Comparison of ENCODE assay signal across 9 cellular contexts in the genomic region with DNA sequence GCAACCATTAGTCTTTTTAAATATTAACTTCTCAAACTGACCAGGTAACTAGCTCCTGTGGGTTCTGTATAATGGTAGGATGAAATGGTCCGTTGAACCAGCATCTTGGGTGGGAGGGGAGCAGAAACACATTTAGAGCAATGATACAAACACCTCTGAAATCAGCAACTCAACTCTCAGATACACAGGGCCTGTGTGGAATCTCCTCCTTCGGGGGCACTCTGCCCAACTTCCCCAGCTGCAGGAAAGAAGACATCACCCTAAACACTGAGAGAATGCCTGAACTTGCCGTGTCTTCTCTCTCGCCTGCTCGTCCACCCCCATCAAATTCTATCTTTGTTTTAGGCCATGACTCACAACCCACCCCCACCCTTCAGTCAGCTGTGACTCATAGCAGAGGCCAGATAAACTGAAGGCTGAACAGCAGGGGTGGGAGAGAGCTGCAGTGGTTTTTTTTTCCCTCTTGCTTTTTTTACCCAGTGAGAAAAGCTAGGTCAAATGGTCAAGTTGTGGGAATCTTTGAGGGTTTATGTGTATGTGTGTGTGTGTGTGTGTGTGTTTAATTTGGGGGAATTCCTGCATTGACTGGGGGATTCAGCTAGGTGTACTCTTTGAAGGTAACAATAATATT.
DNase-seq lines count a peak whose midpoint lies in the region; ATAC-seq and TF ChIP-seq lines count a peak whose summit lies in the region.
"Had no signal": no experiment of that assay in that cellular context is flagged by ENCODE, and none has a peak within 500 bp of the region (broad histone marks: within the 10 kb centered on the region; RNA-seq: fewer than 3 reads in every experiment).

No MANE protein-coding gene starts in this region.

- H3K9me3 ChIP-seq in mesenchymal stem cell (ENCODE audit: control insufficient read depth, low read length) = no peaks in the 10 kb centered on the region

- peak overlapping the region; percentile 53 for H3K27ac Mint-ChIP-seq in HFFc6

- peaks cover 0 to 7% of the 10 kb centered on the region in 2 experiments for H3K27me3 ChIP-seq in mesenchymal stem cell (ENCODE audit: control insufficient read depth in 1 of 2, insufficient read depth in 1 of 2, low read length in 2 of 2)

- H3K4me1 ChIP-seq in mesenchymal stem cell (ENCODE audit: control insufficient read depth, insufficient read depth, low read depth, low read length) = peaks cover 16% of the 10 kb centered on the region

- H3K36me3 Mint-ChIP-seq in HFFc6 (ENCODE audit: low read depth) = no peaks in the 10 kb centered on the region
- H3K36me3 Mint-ChIP-seq: IgD-negative memory B cell had no signal

- peak overlapping the region; percentile 28 for H3K9ac ChIP-seq in mesenchymal stem cell (ENCODE audit: low read length)

- no peak overlapping the region for H4K91ac ChIP-seq in mesenchymal stem cell (ENCODE audit: low read length)

- no peak overlapping the region for H2BK120ac ChIP-seq in mesenchymal stem cell (ENCODE audit: low read depth, low read length)

- H2BK5ac ChIP-seq in mesenchymal stem cell (ENCODE audit: low read depth, low read length, poor library complexity, severe bottlenecking) = peak overlapping the region; percentile 24

- H2AFZ ChIP-seq in mesenchymal stem cell (ENCODE audit: low read depth, low read length) = peak overlapping the region; percentile 43

- no peaks in the 10 kb centered on the region for H3K36me3 ChIP-seq in mesenchymal stem cell (ENCODE audit: control insufficient read depth in 1 of 2, insufficient read depth in 2 of 2, low read depth in 1 of 2, low read length in 2 of 2)

- H3K27ac ChIP-seq in mesenchymal stem cell (ENCODE audit: low read length, poor library complexity, severe bottlenecking) = peak overlapping the region; percentile 91

- H3K18ac ChIP-seq in mesenchymal stem cell (ENCODE audit: low read depth in 1 of 2, low read length in 2 of 2) = peak overlapping the region in 1 of 2 experiments; percentile 42

- no peaks in the 10 kb centered on the region for H3K79me1 ChIP-seq in mesenchymal stem cell (replicated peaks; ENCODE audit: low read length, poor library complexity, severe bottlenecking)

- peaks cover 3% of the 10 kb centered on the region; the same call in 1 of the 2 replicates for H3K27me3 Mint-ChIP-seq in HFFc6 (ENCODE audit: insufficient read depth)
- H3K27me3 Mint-ChIP-seq: IgD-negative memory B cell had no signal

- no peak overlapping the region for H4K8ac ChIP-seq in mesenchymal stem cell (ENCODE audit: low read length)

- H3K4me2 ChIP-seq in mesenchymal stem cell (ENCODE audit: low read length, poor library complexity, severe bottlenecking) = peak overlapping the region; percentile 45

- peak overlapping the region in 1 of 2 experiments; percentile 39 for H2BK12ac ChIP-seq in mesenchymal stem cell (ENCODE audit: low read length in 2 of 2)

- DNase-seq in EL (peak; percentile 97), HFFc6 (peak; percentile 77), NCI-H446 treated with DMSO at 0.1 percent for 48 hours (lab: John Stamatoyannopoulos, UW) (peak; percentile 54), dermis blood vessel endothelial cell (peak; percentile 93), mesenchymal stem cell (peak; percentile 96), NCI-H2029 treated with DMSO at 0.1 percent for 48 hours (lab: John Stamatoyannopoulos, UW) (no peak)

- H3K4ac ChIP-seq in mesenchymal stem cell (ENCODE audit: low read depth in 1 of 2, low read length in 2 of 2) = peak overlapping the region in 1 of 2 experiments; percentile 37

- H2BK15ac ChIP-seq in mesenchymal stem cell (ENCODE audit: low read depth, poor library complexity, severe bottlenecking) = no peak overlapping the region

- ATAC-seq in GM18873 (IDR thresholded peaks at IDR 0.05; ENCODE audit: low FRiP score, unreplicated experiment) = no peak
- no peak for ATAC-seq in GM21825 (IDR thresholded peaks at IDR 0.05; ENCODE audit: unreplicated experiment)

- no peaks in the 10 kb centered on the region for H3K9me3 Mint-ChIP-seq in HFFc6

- no peak overlapping the region for H3K4me3 ChIP-seq in mesenchymal stem cell (ENCODE audit: insufficient read depth in 1 of 2, low read depth in 1 of 2, low read length in 2 of 2)

- TF ChIP-seq CTCF in HFFc6 (IDR thresholded peaks at IDR 0.05) = no peak

- H3K14ac ChIP-seq in mesenchymal stem cell (ENCODE audit: low read length in 2 of 2) = no peak overlapping the region

- H3K4me3 Mint-ChIP-seq in HFFc6 = peak overlapping the region; percentile 67
- H3K4me3 Mint-ChIP-seq: IgD-negative memory B cell had no signal

- peaks cover 30% of the 10 kb centered on the region for H3K4me1 Mint-ChIP-seq in HFFc6 (ENCODE audit: low read depth)
- H3K4me1 Mint-ChIP-seq: IgD-negative memory B cell had no signal

- WGBS in mesenchymal stem cell = 0% methylated on average over 2 of the region's 5 CpGs

- no peak overlapping the region for H3K23ac ChIP-seq in mesenchymal stem cell (ENCODE audit: low read length in 2 of 2)

- no peak overlapping the region for H2AK5ac ChIP-seq in mesenchymal stem cell (ENCODE audit: low read length, severe bottlenecking)
